In the genomic region with DNA sequence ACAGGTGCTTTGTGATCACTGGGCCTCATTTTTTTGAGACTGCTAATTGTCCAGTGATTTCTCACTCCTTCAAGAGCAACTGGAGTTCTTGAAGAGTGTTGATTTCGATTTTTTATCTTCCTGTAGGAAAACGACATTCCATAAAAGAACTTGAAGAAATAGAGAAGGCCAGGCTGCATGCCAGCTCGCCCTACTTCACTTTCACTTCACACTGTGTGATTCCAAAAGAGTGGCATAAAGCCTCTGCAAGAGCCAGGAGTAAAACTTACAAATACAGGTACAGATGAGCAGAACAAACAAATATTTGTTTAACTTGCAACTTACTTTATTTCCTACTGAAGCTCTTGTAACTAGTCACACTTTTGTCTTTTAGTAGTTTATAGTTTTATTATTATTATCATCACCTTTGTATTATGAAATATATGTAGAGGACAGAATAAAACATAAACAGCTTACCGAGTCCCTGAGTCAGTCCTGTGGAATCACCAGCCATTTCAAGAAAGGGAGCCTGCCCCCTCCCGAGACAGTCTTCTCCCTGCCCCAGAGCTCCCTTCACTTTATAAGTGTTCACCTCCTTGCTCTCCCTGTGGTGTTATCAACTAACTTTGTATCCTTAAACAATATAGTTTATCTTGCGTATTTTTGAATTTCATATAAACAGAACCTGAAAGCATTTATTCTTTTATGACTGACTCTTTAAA, we compare ENCODE assay signal across 13 cellular contexts. TPM values are rescaled to one million over a fixed set of nuclear protein-coding genes. Genes with fewer than 3 reads are reported as not detected.
"Had no signal": no experiment of that assay in that cellular context is flagged by ENCODE, and none has a peak within 500 bp of the region (broad histone marks: within the 10 kb centered on the region; RNA-seq: fewer than 3 reads in every experiment).

No MANE protein-coding gene starts in this region.

- H3K27ac ChIP-seq: psoas muscle had no signal

- DNase-seq: activated B cell treated with CpG ODN at 0.5 μM for 24 hours; activated CD4-positive, alpha-beta T cell treated with anti-CD3 and anti-CD28 coated beads, Interleukin-2, amount 10 ng/mL, durations not matched to agents 24 days and 14 days; activated naive CD4-positive, alpha-beta T cell treated with anti-CD3 and anti-CD28 coated beads, Interleukin-2, amount 50 U/mL, for 16 hours; amniotic stem cell; cerebellar nuclear complex; dermis blood vessel endothelial cell; occipital lobe; psoas muscle; stimulated activated CD4-positive, alpha-beta T cell treated with anti-CD3 and anti-CD28 coated beads, Interleukin-2, amount 100 ng/mL, for 24 hours; stimulated activated naive CD4-positive, alpha-beta T cell; substantia nigra had no signal

- H3K4me3 ChIP-seq: psoas muscle had no signal

- ATAC-seq: psoas muscle, sciatic nerve had no signal

- H3K4me1 ChIP-seq: psoas muscle had no signal

- H3K9me3 ChIP-seq: psoas muscle had no signal

RNA-seq across cellular contexts. Expression of gene FAM228A, which starts 8.7 kb away (rescaled TPM):
- total RNA-seq: activated B cell treated with CpG ODN at 0.5 μM for 24 hours; activated CD4-positive, alpha-beta T cell treated with anti-CD3 and anti-CD28 coated beads, Interleukin-2, amount 10 ng/mL, durations not matched to agents 24 days and 14 days; dermis blood vessel endothelial cell; epithelial cell of proximal tubule had no signal
